1 cellular context compared by ENCODE assay signal in genomic region chr2:113167115-113167932, GRCh38.
TF ChIP-seq lines count a peak whose summit lies in the region.

No MANE protein-coding gene starts in this region.

TF ChIP-seq in H1, 55 proteins besides CTCF, POLR2A, EP300 and RAD21:
- TF ChIP-seq BACH1 (IDR thresholded peaks at IDR 0.05; ENCODE audit: low read length) (no peak), SP4 (IDR thresholded peaks at IDR 0.05; ENCODE audit: low read length) (no peak), SIX5 (IDR thresholded peaks at IDR 0.05; ENCODE audit: low read depth, low read length) (no peak), RXRA (IDR thresholded peaks at IDR 0.05; ENCODE audit: insufficient read depth, low read depth, low read length) (no peak), CBX5 (IDR thresholded peaks at IDR 0.05; ENCODE audit: low read depth, low read length) (no peak), HDAC2 (IDR thresholded peaks at IDR 0.05; ENCODE audit: borderline replicate concordance in 1 of 2, low read depth in 2 of 2, low read length in 2 of 2) (no peak), RFX5 (IDR thresholded peaks at IDR 0.05; ENCODE audit: borderline replicate concordance, low read depth, low read length) (no peak), CBX8 (IDR thresholded peaks at IDR 0.05; ENCODE audit: borderline replicate concordance, low read depth, low read length) (no peak), KDM1A (IDR thresholded peaks at IDR 0.05; ENCODE audit: borderline replicate concordance, low read length) (no peak), CREB1 (IDR thresholded peaks at IDR 0.05) (no peak), RBBP5 (IDR thresholded peaks at IDR 0.05; ENCODE audit: borderline replicate concordance, low read depth, low read length) (no peak), SAP30 (IDR thresholded peaks at IDR 0.05; ENCODE audit: insufficient read depth, insufficient replicate concordance, low read length) (no peak), JUN (IDR thresholded peaks at IDR 0.05; ENCODE audit: low read depth, low read length) (no peak)
TF ChIP-seq in H1: peak in this region for 0.
